Comparison of ENCODE assay signal across 9 cellular contexts in genomic region chr1:84141177-84142003, GRCh38. TPM values are rescaled to one million over a fixed set of nuclear protein-coding genes. Genes with fewer than 3 reads are reported as not detected.
DNase-seq lines count a peak whose midpoint lies in the region; ATAC-seq and TF ChIP-seq lines count a peak whose summit lies in the region.
"Had no signal": no experiment of that assay in that cellular context is flagged by ENCODE, and none has a peak within 500 bp of the region (broad histone marks: within the 10 kb centered on the region; RNA-seq: fewer than 3 reads in every experiment).

No MANE protein-coding gene starts in this region.

- no peak overlapping the region for H3K4me3 ChIP-seq in CD4-positive, CD25-positive, alpha-beta regulatory T cell (ENCODE audit: low read depth, low read length)
- H3K4me3 ChIP-seq in lung, result no peak overlapping the region

- ATAC-seq in CD4-positive, CD25-positive, alpha-beta regulatory T cell (ENCODE audit: low read depth in 2 of 2), result no peak
- no peak for ATAC-seq in lung (ENCODE audit: insufficient read depth, low FRiP score)
- no peak for ATAC-seq in GM21528 (IDR thresholded peaks at IDR 0.05; ENCODE audit: low FRiP score, unreplicated experiment)
- ATAC-seq in HG02798 (IDR thresholded peaks at IDR 0.05; ENCODE audit: poor library complexity, unreplicated experiment), result no peak

- no peak overlapping the region for H3K27ac ChIP-seq in CD4-positive, CD25-positive, alpha-beta regulatory T cell (ENCODE audit: insufficient read depth, low read length, poor library complexity, severe bottlenecking)
- no peak overlapping the region for H3K27ac ChIP-seq in lung (ENCODE audit: low read depth in 1 of 2, low read length in 1 of 2)

- peak overlapping the region in 1 of 4 donors; percentile 52 for H3K4me3 Mint-ChIP-seq in CD4-positive, CD25-positive, alpha-beta regulatory T cell
- H3K4me3 Mint-ChIP-seq: activated CD4-positive, alpha-beta memory T cell treated with anti-CD3 and anti-CD28 coated beads for 36 hours had no signal

- H3K27me3 ChIP-seq in CD4-positive, CD25-positive, alpha-beta regulatory T cell (ENCODE audit: control insufficient read depth, insufficient read depth, low read length), result no peaks in the 10 kb centered on the region
- H3K27me3 ChIP-seq in lung (ENCODE audit: control insufficient read depth, insufficient read depth), result no peaks in the 10 kb centered on the region

- peaks cover 8 to 25% (median 16%) of the 10 kb centered on the region in 4 donors for H3K4me1 Mint-ChIP-seq in CD4-positive, CD25-positive, alpha-beta regulatory T cell

- no peaks in the 10 kb centered on the region for H3K36me3 Mint-ChIP-seq in CD4-positive, CD25-positive, alpha-beta regulatory T cell
- H3K36me3 Mint-ChIP-seq: activated CD4-positive, alpha-beta memory T cell treated with anti-CD3 and anti-CD28 coated beads for 36 hours had no signal

- TF ChIP-seq EP300 in Ishikawa (IDR thresholded peaks at IDR 0.05; ENCODE audit: borderline replicate concordance), result no peak

- H3K27ac Mint-ChIP-seq in CD4-positive, CD25-positive, alpha-beta regulatory T cell, result no peak overlapping the region
- H3K27ac Mint-ChIP-seq: activated CD4-positive, alpha-beta memory T cell treated with anti-CD3 and anti-CD28 coated beads for 36 hours had no signal

- peak; percentile 39 for TF ChIP-seq RAD21 in Ishikawa (IDR thresholded peaks at IDR 0.05; ENCODE audit: low read depth)

- 59 to 65% methylated on average over 9 of the region's 9 CpGs for WGBS in lung, 2 donors

- TF ChIP-seq CTCF in lung (IDR thresholded peaks at IDR 0.05; ENCODE audit: control extremely low read depth, extremely low read depth), result peak; percentile 41

- peaks cover 0 to 5% (median 2%) of the 10 kb centered on the region in 7 donors for H3K9me3 Mint-ChIP-seq in CD4-positive, CD25-positive, alpha-beta regulatory T cell

- peaks cover 6% of the 10 kb centered on the region for H3K27me3 Mint-ChIP-seq in CD4-positive, CD25-positive, alpha-beta regulatory T cell
- H3K27me3 Mint-ChIP-seq: activated CD4-positive, alpha-beta memory T cell treated with anti-CD3 and anti-CD28 coated beads for 36 hours had no signal

- H3K36me3 ChIP-seq in CD4-positive, CD25-positive, alpha-beta regulatory T cell (ENCODE audit: control insufficient read depth, insufficient read depth, low read length), result no peaks in the 10 kb centered on the region
- no peaks in the 10 kb centered on the region for H3K36me3 ChIP-seq in lung (ENCODE audit: control insufficient read depth in 2 of 2, insufficient read depth in 2 of 2, low read length in 2 of 2)

- peaks cover 18% of the 10 kb centered on the region for H3K4me1 ChIP-seq in CD4-positive, CD25-positive, alpha-beta regulatory T cell (ENCODE audit: control insufficient read depth, insufficient read depth, low read length, poor library complexity, severe bottlenecking)
- H3K4me1 ChIP-seq in lung (ENCODE audit: control insufficient read depth in 2 of 2, insufficient read depth in 2 of 2, low read length in 2 of 2), result no peaks in the 10 kb centered on the region

- H3K9me3 ChIP-seq in CD4-positive, CD25-positive, alpha-beta regulatory T cell (ENCODE audit: control insufficient read depth in 2 of 2, low read length in 2 of 2), result peaks cover 0 to 2% of the 10 kb centered on the region in 2 experiments
- no peaks in the 10 kb centered on the region for H3K9me3 ChIP-seq in lung (ENCODE audit: control insufficient read depth in 2 of 2, insufficient read depth in 1 of 2, low read length in 1 of 2)

- DNase-seq in CD4-positive, CD25-positive, alpha-beta regulatory T cell, result peak in 2 of 3 donors; percentile 31 to 52
- peak; percentile 11 for DNase-seq in amniotic stem cell (lab: John Stamatoyannopoulos, UW)
- no peak for DNase-seq in lung (ENCODE audit: low spot score)
- no peak for DNase-seq in activated naive CD4-positive, alpha-beta T cell treated with Interleukin-2 at 50 U/mL for 16 hours
- DNase-seq in NK-92 treated with Interleukin-12 subunit alpha and Interleukin-12 subunit beta, amount 100 ng/mL, for 24 hours (lab: John Stamatoyannopoulos, UW), result no peak
- DNase-seq: activated CD4-positive, alpha-beta memory T cell treated with anti-CD3 and anti-CD28 coated beads for 36 hours had no signal

TF ChIP-seq in Ishikawa, 13 proteins besides CTCF, POLR2A, EP300 and RAD21:
- no peak for TF ChIP-seq ZBTB7A (IDR thresholded peaks at IDR 0.05; ENCODE audit: low read depth)
- no peak for TF ChIP-seq YY1 (IDR thresholded peaks at IDR 0.05; ENCODE audit: low read depth)
- no peak for TF ChIP-seq TAF1 (IDR thresholded peaks at IDR 0.05; ENCODE audit: low read depth)
- no peak for TF ChIP-seq FOXM1 (IDR thresholded peaks at IDR 0.05; ENCODE audit: borderline replicate concordance, low read depth)
- no peak for TF ChIP-seq TEAD4 (IDR thresholded peaks at IDR 0.05)
- TF ChIP-seq REST (IDR thresholded peaks at IDR 0.05; ENCODE audit: low read depth), result no peak
- no peak for TF ChIP-seq CREB1 (IDR thresholded peaks at IDR 0.05; ENCODE audit: low read depth)
- no peak for TF ChIP-seq USF1 (IDR thresholded peaks at IDR 0.05)
- TF ChIP-seq MAX (IDR thresholded peaks at IDR 0.05), result no peak
- no peak for TF ChIP-seq NFIC (IDR thresholded peaks at IDR 0.05)
- no peak for TF ChIP-seq EGR1 (IDR thresholded peaks at IDR 0.05)
- no peak for TF ChIP-seq TCF12 (IDR thresholded peaks at IDR 0.05; ENCODE audit: low read depth)
- no peak for TF ChIP-seq CEBPB (IDR thresholded peaks at IDR 0.05)

RNA-seq across cellular contexts. Expression of gene PRKACB, which starts 2.7 kb away (rescaled TPM):
- 74.0 TPM for total RNA-seq in CD4-positive, CD25-positive, alpha-beta regulatory T cell
- 10 to 100 TPM; 83.2 to 99.5 (median 93.4) TPM for polyA plus RNA-seq in CD4-positive, CD25-positive, alpha-beta regulatory T cell
- 10 to 100 TPM; 18.4 to 43.1 TPM for total RNA-seq in lung
- polyA plus RNA-seq in lung, result 1 to 10 TPM; 4.2 to 4.5 TPM

Comparison
In these comparisons a context has a peak if more than half of its experiments do, and no peak if none do; other contexts are left out.
1. DNase-seq: peak in CD4-positive, CD25-positive, alpha-beta regulatory T cell (2 of 3) and amniotic stem cell (single experiment); none in lung (single experiment), activated naive CD4-positive, alpha-beta T cell treated with Interleukin-2 at 50 U/mL for 16 hours (single experiment) and NK-92 treated with Interleukin-12 subunit alpha and Interleukin-12 subunit beta, amount 100 ng/mL, for 24 hours (single experiment).